In the genomic region with DNA sequence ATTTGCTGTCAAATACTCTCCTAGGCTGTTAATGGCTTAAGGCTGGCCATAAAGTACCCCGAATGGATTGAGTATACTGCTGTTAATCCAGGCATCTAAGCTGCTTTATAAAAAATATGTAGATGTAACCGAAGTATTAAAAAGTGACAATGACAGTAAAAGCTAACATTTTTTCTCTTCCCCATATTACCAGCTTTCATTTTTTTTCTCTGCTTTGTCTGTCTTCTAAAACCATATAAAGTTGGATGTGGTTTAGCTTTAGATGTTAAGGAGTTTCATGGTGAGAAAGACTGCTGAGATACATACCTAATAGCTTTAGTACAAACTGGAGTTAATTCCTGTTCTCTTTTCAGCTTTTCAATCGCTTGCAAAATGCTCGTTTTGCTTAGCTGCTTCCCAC, we compare ENCODE assay signal across 8 cellular contexts. TPM values are rescaled to one million over a fixed set of nuclear protein-coding genes. Genes with fewer than 3 reads are reported as not detected.
DNase-seq lines count a peak whose midpoint lies in the region; ATAC-seq and TF ChIP-seq lines count a peak whose summit lies in the region.

No MANE protein-coding gene starts in this region.

- TF ChIP-seq CTCF in A673 (conservative IDR thresholded peaks at IDR 0.05; ENCODE audit: low read depth, low read length) (no peak), mammary epithelial cell (conservative IDR thresholded peaks at IDR 0.05 in 1 of 2, IDR thresholded peaks at IDR 0.05 in 1 of 2; ENCODE audit: extremely low read depth in 1 of 2, insufficient read depth in 1 of 2, low read depth in 1 of 2, low read length in 2 of 2) (no peak)

- CTCF ChIA-PET in A673 (lab: Charles Lee) (no interaction called here), mammary epithelial cell (lab: Charles Lee; ENCODE audit: low non-redundant PET) (interaction anchor here (0.7 kb wide), 1 partner anchor 512 kb away, joined by 3 read pairs; no protein-coding TSS in a partner anchor)

- intact Hi-C loops in A673 (cut with micrococcal nuclease; ENCODE audit: unreplicated experiment) (no loop called here), mammary epithelial cell (cut with micrococcal nuclease) (no loop called here)

- H3K4me2 ChIP-seq in mammary epithelial cell (ENCODE audit: insufficient read depth, low read depth, low read length), result peak overlapping the region; percentile 84

- peaks cover 11% of the 10 kb centered on the region for H3K4me1 ChIP-seq in A673 (ENCODE audit: insufficient read depth, low read length, poor library complexity, severe bottlenecking)
- peaks cover 21% of the 10 kb centered on the region for H3K4me1 ChIP-seq in mammary epithelial cell (ENCODE audit: insufficient read depth, low read length)
- peaks cover 0 to 13% of the 10 kb centered on the region in 2 donors for H3K4me1 ChIP-seq in mucosa of rectum (ENCODE audit: control insufficient read depth in 2 of 2, insufficient read depth in 2 of 2, low read length in 2 of 2)

- H3K9ac ChIP-seq in mammary epithelial cell (ENCODE audit: insufficient read depth, low read length) (peak overlapping the region; percentile 83), mucosa of rectum (ENCODE audit: low read depth in 1 of 2, low read length in 2 of 2) (peak overlapping the region; percentile 82 to 84)

- in situ Hi-C loops in mammary epithelial cell (cut with MboI; ENCODE audit: low sequenced_read_pairs in 2 of 2), result no loop called here

- dilution Hi-C loops in mammary epithelial cell (cut with HindIII; ENCODE audit: low sequenced_read_pairs), result no loop called here

- no peak for DNase-seq in A673 (ENCODE audit: low spot score)
- peak; percentile 51 for DNase-seq in HT-29 (ENCODE audit: low spot score)
- DNase-seq in mammary epithelial cell, result no peak
- DNase-seq in putamen (ENCODE audit: low spot score), result no peak
- no peak for DNase-seq in NCI-H510A (lab: John Stamatoyannopoulos, UW)

- no peaks in the 10 kb centered on the region for H3K36me3 ChIP-seq in A673 (ENCODE audit: insufficient read depth, low read length, poor library complexity, severe bottlenecking)
- no peaks in the 10 kb centered on the region for H3K36me3 ChIP-seq in mammary epithelial cell (ENCODE audit: insufficient read depth, low read length)
- H3K36me3 ChIP-seq in mucosa of rectum (ENCODE audit: control insufficient read depth in 2 of 2, insufficient read depth in 2 of 2, low read length in 2 of 2), result no peaks in the 10 kb centered on the region

- H3K27ac ChIP-seq in A673 (ENCODE audit: low read depth, low read length, poor library complexity, severe bottlenecking) (peak overlapping the region; percentile 73), mammary epithelial cell (ENCODE audit: insufficient read depth, low read depth, low read length) (peak overlapping the region; percentile 65), mucosa of rectum (ENCODE audit: low read depth in 2 of 2, low read length in 2 of 2) (peak overlapping the region; percentile 86 to 93)

- BruUV-seq in A673 (replicated peaks; lab: Mats Ljungman, UMichigan), result no TSS peak
- BruUV-seq in mammary epithelial cell (replicated peaks; lab: Mats Ljungman, UMichigan), result no TSS peak

- WGBS in mammary epithelial cell (ENCODE audit: low coverage, missing lambda C conversion rate), result 17% methylated on average over 4 of the region's 4 CpGs

- H3K4me3 ChIP-seq in A673 (ENCODE audit: low read depth, low read length, poor library complexity, severe bottlenecking) (peak overlapping the region; percentile 80), mammary epithelial cell (replicated peaks in 1 of 3; ENCODE audit: insufficient read depth in 1 of 3, low read depth in 2 of 3, low read length in 3 of 3) (peak overlapping the region; percentile 67 to 87 (median 76)), mucosa of rectum (ENCODE audit: low read length in 2 of 2) (peak overlapping the region; percentile 85 to 89)

- H2AFZ ChIP-seq in mammary epithelial cell (ENCODE audit: low read depth, low read length), result peak overlapping the region; percentile 96

- H3K79me2 ChIP-seq in mammary epithelial cell (ENCODE audit: insufficient read depth, low read length), result peaks cover 54% of the 10 kb centered on the region

- H3K27me3 ChIP-seq in A673 (replicated peaks; ENCODE audit: insufficient read depth, low read depth, low read length, poor library complexity) (no peaks in the 10 kb centered on the region), mammary epithelial cell (ENCODE audit: insufficient read depth, low read length) (no peaks in the 10 kb centered on the region), mucosa of rectum (ENCODE audit: control insufficient read depth in 2 of 2, insufficient read depth in 2 of 2, low read length in 2 of 2) (no peaks in the 10 kb centered on the region)

- no peaks in the 10 kb centered on the region for H4K20me1 ChIP-seq in mammary epithelial cell (ENCODE audit: insufficient read depth, low read length)

- POLR2A ChIA-PET in A673 (lab: Charles Lee; ENCODE audit: low non-redundant PET), result no interaction called here

- H3K9me3 ChIP-seq in A673 (ENCODE audit: low read depth, low read length, poor library complexity, severe bottlenecking) (peaks cover 11% of the 10 kb centered on the region), mammary epithelial cell (replicated peaks; ENCODE audit: insufficient read depth, low read length) (no peaks in the 10 kb centered on the region), mucosa of rectum (ENCODE audit: control insufficient read depth in 2 of 2, low read length in 2 of 2) (no peaks in the 10 kb centered on the region)

- ATAC-seq in GM21576 (IDR thresholded peaks at IDR 0.05; ENCODE audit: unreplicated experiment), result no peak
- ATAC-seq in HG03196 (IDR thresholded peaks at IDR 0.05; ENCODE audit: unreplicated experiment), result no peak

RNA-seq across cellular contexts. Expression of a gene that starts 0.8 kb away (rescaled TPM):
- total RNA-seq in A673 (2021) (24.0 and 24.1 TPM in 2 replicates), mammary epithelial cell (10 to 100 TPM; 28.5 to 28.6 TPM)
- total RNA-seq in HT-29 (2014; rRNA removed; shearing (Covaris generic)), result 9.2 and 9.7 TPM in 2 replicates
- polyA plus RNA-seq in mammary epithelial cell, result 12.8 TPM
- 21.7 TPM for polyA minus RNA-seq in mammary epithelial cell
